Comparison of ENCODE assay signal across 9 cellular contexts in genomic region chr9:36149197-36149596, GRCh38. TPM values are rescaled to one million over a fixed set of nuclear protein-coding genes. Genes with fewer than 3 reads are reported as not detected.
A peak's percentile ranks its signal among the peaks of the same experiment; 100 is the strongest.
DNase-seq lines count a peak whose midpoint lies in the region; ATAC-seq and TF ChIP-seq lines count a peak whose summit lies in the region.
"Had no signal": no experiment of that assay in that cellular context is flagged by ENCODE, and none has a peak within 500 bp of the region (broad histone marks: within the 10 kb centered on the region; RNA-seq: fewer than 3 reads in every experiment).

No MANE protein-coding gene starts in this region.

- peak overlapping the region; percentile 40 for H2AK5ac ChIP-seq in mesenchymal stem cell (ENCODE audit: low read length, severe bottlenecking)

- H3K4me1 ChIP-seq in heart right ventricle = peaks cover 6 to 99% (median 30%) of the 10 kb centered on the region in 9 donors
- H3K4me1 ChIP-seq in mesenchymal stem cell (ENCODE audit: control insufficient read depth, insufficient read depth, low read depth, low read length) = peaks cover 33% of the 10 kb centered on the region
- H3K4me1 ChIP-seq in uterus = peaks cover 12 to 14% of the 10 kb centered on the region in 2 donors

- intact Hi-C loops in heart right ventricle (cut with DNase I) (no loop called here), Right ventricle myocardium inferior (cut with DNase I) (no loop called here), uterus (cut with DNase I; ENCODE audit: low total_unique reads) (no loop called here)

- H3K27ac ChIP-seq in heart right ventricle (peak overlapping the region in 6 of 10 donors; percentile 20 to 96 (median 49)), cingulate gyrus (ENCODE audit: low read depth, low read length) (peak overlapping the region; percentile 89), mesenchymal stem cell (ENCODE audit: low read length, poor library complexity, severe bottlenecking) (peak overlapping the region; percentile 97), uterus (peak overlapping the region; percentile 84 to 89)

- peaks cover 9% of the 10 kb centered on the region for H3K79me1 ChIP-seq in mesenchymal stem cell (replicated peaks; ENCODE audit: low read length, poor library complexity, severe bottlenecking)

- H3K4me3 ChIP-seq in heart right ventricle (no peak overlapping the region), mesenchymal stem cell (ENCODE audit: insufficient read depth in 1 of 2, low read depth in 1 of 2, low read length in 2 of 2) (peak overlapping the region in 1 of 2 experiments; percentile 7), uterus (no peak overlapping the region)

- peak in 1 of 8 donors; percentile 6 for ATAC-seq in heart right ventricle
- no peak for ATAC-seq in Right ventricle myocardium inferior

- peak overlapping the region; percentile 82 for H2BK15ac ChIP-seq in mesenchymal stem cell (ENCODE audit: low read depth, poor library complexity, severe bottlenecking)

- H2BK120ac ChIP-seq in mesenchymal stem cell (ENCODE audit: low read depth, low read length) = peak overlapping the region; percentile 91

- peak overlapping the region; percentile 59 for H4K8ac ChIP-seq in mesenchymal stem cell (ENCODE audit: low read length)

- H3K9ac ChIP-seq in mesenchymal stem cell (ENCODE audit: low read length) = peak overlapping the region; percentile 37

- no peak for TF ChIP-seq POLR2A in uterus (IDR thresholded peaks at IDR 0.05)

- peak overlapping the region; percentile 77 to 89 for H3K18ac ChIP-seq in mesenchymal stem cell (ENCODE audit: low read depth in 1 of 2, low read length in 2 of 2)

- peaks cover 0 to 23% (median 0%) of the 10 kb centered on the region in 9 donors for H3K36me3 ChIP-seq in heart right ventricle
- H3K36me3 ChIP-seq in mesenchymal stem cell (ENCODE audit: control insufficient read depth in 1 of 2, insufficient read depth in 2 of 2, low read depth in 1 of 2, low read length in 2 of 2) = peaks cover 20 to 36% of the 10 kb centered on the region in 2 experiments
- no peaks in the 10 kb centered on the region for H3K36me3 ChIP-seq in uterus

- H4K91ac ChIP-seq in mesenchymal stem cell (ENCODE audit: low read length) = peak overlapping the region; percentile 85

- H3K23ac ChIP-seq in mesenchymal stem cell (ENCODE audit: low read length in 2 of 2) = no peak overlapping the region

- TF ChIP-seq CTCF in heart right ventricle (IDR thresholded peaks at IDR 0.05) = no peak
- TF ChIP-seq CTCF in uterus (IDR thresholded peaks at IDR 0.05) = no peak

- no peak overlapping the region for H2AFZ ChIP-seq in mesenchymal stem cell (ENCODE audit: low read depth, low read length)

- peak overlapping the region in 1 of 2 experiments; percentile 62 for H3K14ac ChIP-seq in mesenchymal stem cell (ENCODE audit: low read length in 2 of 2)

- 73 to 78% methylated on average over 4 of the region's 4 CpGs for WGBS in heart right ventricle, 2 donors
- 67% methylated on average over 4 of the region's 4 CpGs for WGBS in mesenchymal stem cell

- H3K4me2 ChIP-seq in mesenchymal stem cell (ENCODE audit: low read length, poor library complexity, severe bottlenecking) = peak overlapping the region; percentile 57

- H2BK12ac ChIP-seq in mesenchymal stem cell (ENCODE audit: low read length in 2 of 2) = peak overlapping the region; percentile 32 to 94

- no peak for DNase-seq in heart right ventricle
- no peak for DNase-seq in Right ventricle myocardium inferior (ENCODE audit: missing footprints)
- peak; percentile 92 for DNase-seq in mesenchymal stem cell
- DNase-seq in uterus = peak; percentile 46 to 49
- DNase-seq in activated CD8-positive, alpha-beta memory T cell treated with anti-CD3 and anti-CD28 coated beads, Interleukin-2, amount 50 U/mL, for 4 hours = no peak
- DNase-seq in inferior parietal cortex (ENCODE audit: extremely low spot score) = no peak
- DNase-seq in NCI-H1417 (lab: John Stamatoyannopoulos, UW) = no peak
- DNase-seq: NCI-H1694 had no signal

- H3K4ac ChIP-seq in mesenchymal stem cell (ENCODE audit: low read depth in 1 of 2, low read length in 2 of 2) = peak overlapping the region; percentile 7 to 12

- no peaks in the 10 kb centered on the region for H3K27me3 ChIP-seq in heart right ventricle
- H3K27me3 ChIP-seq in mesenchymal stem cell (ENCODE audit: control insufficient read depth in 1 of 2, insufficient read depth in 1 of 2, low read length in 2 of 2) = no peaks in the 10 kb centered on the region
- H3K27me3 ChIP-seq in uterus = no peaks in the 10 kb centered on the region

- H2BK5ac ChIP-seq in mesenchymal stem cell (ENCODE audit: low read depth, low read length, poor library complexity, severe bottlenecking) = peak overlapping the region; percentile 80

- H3K9me3 ChIP-seq in heart right ventricle = peaks cover 0 to 9% (median 0%) of the 10 kb centered on the region in 11 donors
- peaks cover 6% of the 10 kb centered on the region for H3K9me3 ChIP-seq in mesenchymal stem cell (ENCODE audit: control insufficient read depth, low read length)
- no peaks in the 10 kb centered on the region for H3K9me3 ChIP-seq in uterus

RNA-seq across cellular contexts. Expression of gene GLIPR2, which starts 12.7 kb away (rescaled TPM):
- total RNA-seq in heart right ventricle (10 to 100 TPM in 2 of 10 donors, 1 to 10 TPM in 8; 4.7 to 19.2 (median 5.8) TPM), Right ventricle myocardium inferior (8.9 TPM), uterus (100 to 1,000 TPM in 1 of 4 donors, 10 to 100 TPM in 3; 25.6 to 109 (median 60.8) TPM)
- polyA plus RNA-seq in heart right ventricle = 10 to 100 TPM in 1 of 2 donors, 1 to 10 TPM in 1; 8.0 to 13.9 TPM
- 36.0 TPM for polyA plus RNA-seq in mesenchymal stem cell (2013, experiment 1 of 2)
- 35.7 TPM for polyA plus RNA-seq in mesenchymal stem cell (2013, experiment 2 of 2)

RNA-seq across cellular contexts. Expression of gene CCIN, which starts 20.0 kb away (rescaled TPM):
- total RNA-seq in heart right ventricle = under 1 TPM in 1 of 10 donors, not detected in 9; 0.15 TPM
- under 1 TPM in 1 of 2 donors, not detected in 1; 0.12 TPM for polyA plus RNA-seq in heart right ventricle
- total RNA-seq in Right ventricle myocardium inferior = not detected
- 0.01 TPM for polyA plus RNA-seq in mesenchymal stem cell (2013, experiment 1 of 2)
- polyA plus RNA-seq in mesenchymal stem cell (2013, experiment 2 of 2) = 0.04 TPM
- total RNA-seq in uterus = 1 to 10 TPM in 2 of 4 donors, under 1 TPM in 2; 0.26 to 1.6 (median 0.99) TPM

RNA-seq across cellular contexts. Expression of gene CLTA, which starts 41.5 kb away (rescaled TPM):
- total RNA-seq in heart right ventricle = 10 to 100 TPM; 44.5 to 80.4 (median 48.8) TPM
- polyA plus RNA-seq in heart right ventricle = 100 to 1,000 TPM in 1 of 2 donors, 10 to 100 TPM in 1; 34.3 to 138 TPM
- total RNA-seq in Right ventricle myocardium inferior = 69.4 TPM
- polyA plus RNA-seq in mesenchymal stem cell (2013, experiment 1 of 2) = 420 TPM
- 415 TPM for polyA plus RNA-seq in mesenchymal stem cell (2013, experiment 2 of 2)
- total RNA-seq in uterus = 100 to 1,000 TPM; 111 to 191 (median 141) TPM

Comparison
In these comparisons a context has a peak if more than half of its experiments do, and no peak if none do; other contexts are left out.
1. DNase-seq: peak in mesenchymal stem cell (single experiment) and uterus (2 of 2); none in heart right ventricle (0 of 2), Right ventricle myocardium inferior (single experiment), activated CD8-positive, alpha-beta memory T cell treated with anti-CD3 and anti-CD28 coated beads, Interleukin-2, amount 50 U/mL, for 4 hours (single experiment), inferior parietal cortex (single experiment) and NCI-H1417 (0 of 3).
2. Peak in every context shown above with its lines, with median percentiles within 50 percentile points of each other: H3K27ac ChIP-seq.